19 cellular contexts compared by ENCODE assay signal in genomic region chr18:76959605-76960004, GRCh38.
"Had no signal": no experiment of that assay in that cellular context is flagged by ENCODE, and none has a peak within 500 bp of the region (broad histone marks: within the 10 kb centered on the region; RNA-seq: fewer than 3 reads in every experiment).

No MANE protein-coding gene starts in this region.

- H3K4me3 Mint-ChIP-seq: activated CD4-positive, alpha-beta T cell treated with anti-CD3 and anti-CD28 coated beads for 36 hours; natural killer cell treated with Interleukin-12 subunit alpha and Interleukin-12 subunit beta and Interleukin-15 and Interleukin-18, amount 100 ng/mL, for 72 hours; T-helper 1 cell treated with Interleukin-12 subunit alpha and Interleukin-12 subunit beta and Interleukin-4 antibody, amounts not matched to agents 30 μg/mL and 1 μg/mL, for 36 hours had no signal

- H3K27me3 Mint-ChIP-seq: activated CD4-positive, alpha-beta T cell treated with anti-CD3 and anti-CD28 coated beads for 36 hours; natural killer cell treated with Interleukin-12 subunit alpha and Interleukin-12 subunit beta and Interleukin-15 and Interleukin-18, amount 100 ng/mL, for 72 hours; progenitor cell of endocrine pancreas had no signal

- DNase-seq: activated CD4-positive, alpha-beta T cell treated with anti-CD3 and anti-CD28 coated beads for 36 hours; activated CD4-positive, CD25-positive, alpha-beta regulatory T cell; activated gamma-delta T cell; activated naive CD4-positive, alpha-beta T cell treated with anti-CD3 and anti-CD28 coated beads, Interleukin-2, amount 50 U/mL, for 16 hours; activated T-cell treated with anti-CD3 and anti-CD28 coated beads, Interleukin-2, amount 50 U/mL, for 1 hour; amniotic stem cell; caudate nucleus; esophagus squamous epithelium; foreskin melanocyte; mesendoderm; right lobe of liver; stimulated activated CD4-positive, alpha-beta T cell treated with anti-CD3 and anti-CD28 coated beads, Interleukin-2, amount 100 ng/mL, for 48 hours; stimulated activated naive CD8-positive, alpha-beta T cell treated with anti-CD3 and anti-CD28 coated beads, Interleukin-15, Interleukin-2, amounts not matched to agents 100 U/mL and 50 U/mL, for 24 hours; SW 1271; uterus had no signal

- H3K9me3 Mint-ChIP-seq: natural killer cell treated with Interleukin-12 subunit alpha and Interleukin-12 subunit beta and Interleukin-15 and Interleukin-18, amount 100 ng/mL, for 72 hours; T-helper 1 cell treated with Interleukin-12 subunit alpha and Interleukin-12 subunit beta and Interleukin-4 antibody, amounts not matched to agents 30 μg/mL and 1 μg/mL, for 36 hours had no signal

- ATAC-seq: activated CD4-positive, alpha-beta T cell treated with anti-CD3 and anti-CD28 coated beads for 36 hours; left lobe of liver had no signal

- H3K27ac Mint-ChIP-seq: activated CD4-positive, alpha-beta T cell treated with anti-CD3 and anti-CD28 coated beads for 36 hours; natural killer cell treated with Interleukin-12 subunit alpha and Interleukin-12 subunit beta and Interleukin-15 and Interleukin-18, amount 100 ng/mL, for 72 hours; T-helper 1 cell treated with Interleukin-12 subunit alpha and Interleukin-12 subunit beta and Interleukin-4 antibody, amounts not matched to agents 30 μg/mL and 1 μg/mL, for 36 hours had no signal
